Comparison of ENCODE assay signal across 19 cellular contexts in genomic region chr6:22668307-22668706, GRCh38.
DNase-seq lines count a peak whose midpoint lies in the region; ATAC-seq lines count a peak whose summit lies in the region.
"Had no signal": no experiment of that assay in that cellular context is flagged by ENCODE, and none has a peak within 500 bp of the region (broad histone marks: within the 10 kb centered on the region; RNA-seq: fewer than 3 reads in every experiment).

No MANE protein-coding gene starts in this region.

- no peak overlapping the region for H4K8ac ChIP-seq in mesenchymal stem cell (ENCODE audit: low read length)

- 90% methylated on average over 3 of the region's 3 CpGs for WGBS in mesenchymal stem cell

- H3K18ac ChIP-seq in mesenchymal stem cell (ENCODE audit: low read depth in 1 of 2, low read length in 2 of 2): no peak overlapping the region

- no peak overlapping the region for H2BK15ac ChIP-seq in mesenchymal stem cell (ENCODE audit: low read depth, poor library complexity, severe bottlenecking)

- no peak overlapping the region for H3K27ac ChIP-seq in mesenchymal stem cell (ENCODE audit: low read length, poor library complexity, severe bottlenecking)
- H3K27ac ChIP-seq: A549, SJSA1 had no signal

- H3K9me3 ChIP-seq in mesenchymal stem cell (ENCODE audit: control insufficient read depth, low read length): no peaks in the 10 kb centered on the region
- H3K9me3 ChIP-seq: A549, SJSA1 had no signal

- no peak overlapping the region for H3K4me3 ChIP-seq in mesenchymal stem cell (ENCODE audit: insufficient read depth in 1 of 2, low read depth in 1 of 2, low read length in 2 of 2)
- H3K4me3 ChIP-seq: A549, SJSA1 had no signal

- no peak overlapping the region for H4K91ac ChIP-seq in mesenchymal stem cell (ENCODE audit: low read length)

- H3K4me2 ChIP-seq in mesenchymal stem cell (ENCODE audit: low read length, poor library complexity, severe bottlenecking): no peak overlapping the region
- H3K4me2 ChIP-seq: A549 had no signal

- peak; percentile 2 for DNase-seq in AG08395 (ENCODE audit: low spot score)
- peak; percentile 25 for DNase-seq in M059J (ENCODE audit: low read depth)
- peak; percentile 50 for DNase-seq in fibroblast of peridontal ligament (ENCODE audit: extremely low read depth)
- peak; percentile 17 for DNase-seq in iris pigment epithelial cell (ENCODE audit: low read depth)
- DNase-seq in mesenchymal stem cell: no peak
- DNase-seq in NCI-H82 (lab: John Stamatoyannopoulos, UW): no peak
- DNase-seq: CD4-positive, alpha-beta memory T cell; DND-41; GF-D8; NCI-H1092; NCI-H1694; NCI-H2107; NCI-H226; NCI-H526; RPMI8226 had no signal

- no peak overlapping the region for H3K4ac ChIP-seq in mesenchymal stem cell (ENCODE audit: low read depth in 1 of 2, low read length in 2 of 2)

- H3K14ac ChIP-seq in mesenchymal stem cell (ENCODE audit: low read length in 2 of 2): no peak overlapping the region

- H2BK12ac ChIP-seq in mesenchymal stem cell (ENCODE audit: low read length in 2 of 2): no peak overlapping the region

- no peaks in the 10 kb centered on the region for H3K4me1 ChIP-seq in mesenchymal stem cell (ENCODE audit: control insufficient read depth, insufficient read depth, low read depth, low read length)
- H3K4me1 ChIP-seq: A549, SJSA1 had no signal

- no peaks in the 10 kb centered on the region for H3K79me1 ChIP-seq in mesenchymal stem cell (replicated peaks; ENCODE audit: low read length, poor library complexity, severe bottlenecking)

- no peak overlapping the region for H2BK120ac ChIP-seq in mesenchymal stem cell (ENCODE audit: low read depth, low read length)

- H3K23ac ChIP-seq in mesenchymal stem cell (ENCODE audit: low read length in 2 of 2): no peak overlapping the region

- H3K9ac ChIP-seq in mesenchymal stem cell (ENCODE audit: low read length): no peak overlapping the region

- ATAC-seq in GM19324 (IDR thresholded peaks at IDR 0.05; ENCODE audit: low FRiP score, unreplicated experiment): no peak
- no peak for ATAC-seq in GM18870 (IDR thresholded peaks at IDR 0.05; ENCODE audit: unreplicated experiment)
- ATAC-seq: A549 had no signal

- no peak overlapping the region for H2AFZ ChIP-seq in mesenchymal stem cell (ENCODE audit: low read depth, low read length)

- H2BK5ac ChIP-seq in mesenchymal stem cell (ENCODE audit: low read depth, low read length, poor library complexity, severe bottlenecking): no peak overlapping the region

- no peak overlapping the region for H2AK5ac ChIP-seq in mesenchymal stem cell (ENCODE audit: low read length, severe bottlenecking)

- H3K27me3 ChIP-seq in mesenchymal stem cell (ENCODE audit: control insufficient read depth in 1 of 2, insufficient read depth in 1 of 2, low read length in 2 of 2): no peaks in the 10 kb centered on the region
- H3K27me3 ChIP-seq: SJSA1 had no signal

- H3K36me3 ChIP-seq in mesenchymal stem cell (ENCODE audit: control insufficient read depth in 1 of 2, insufficient read depth in 2 of 2, low read depth in 1 of 2, low read length in 2 of 2): no peaks in the 10 kb centered on the region
- H3K36me3 ChIP-seq: SJSA1 had no signal

Comparison
In these comparisons a context has a peak if more than half of its experiments do, and no peak if none do; other contexts are left out.
1. DNase-seq: peak in AG08395 (single experiment), M059J (single experiment), fibroblast of peridontal ligament (single experiment) and iris pigment epithelial cell (single experiment); none in mesenchymal stem cell (single experiment) and NCI-H82 (single experiment).